9 cellular contexts compared by ENCODE assay signal in the genomic region with DNA sequence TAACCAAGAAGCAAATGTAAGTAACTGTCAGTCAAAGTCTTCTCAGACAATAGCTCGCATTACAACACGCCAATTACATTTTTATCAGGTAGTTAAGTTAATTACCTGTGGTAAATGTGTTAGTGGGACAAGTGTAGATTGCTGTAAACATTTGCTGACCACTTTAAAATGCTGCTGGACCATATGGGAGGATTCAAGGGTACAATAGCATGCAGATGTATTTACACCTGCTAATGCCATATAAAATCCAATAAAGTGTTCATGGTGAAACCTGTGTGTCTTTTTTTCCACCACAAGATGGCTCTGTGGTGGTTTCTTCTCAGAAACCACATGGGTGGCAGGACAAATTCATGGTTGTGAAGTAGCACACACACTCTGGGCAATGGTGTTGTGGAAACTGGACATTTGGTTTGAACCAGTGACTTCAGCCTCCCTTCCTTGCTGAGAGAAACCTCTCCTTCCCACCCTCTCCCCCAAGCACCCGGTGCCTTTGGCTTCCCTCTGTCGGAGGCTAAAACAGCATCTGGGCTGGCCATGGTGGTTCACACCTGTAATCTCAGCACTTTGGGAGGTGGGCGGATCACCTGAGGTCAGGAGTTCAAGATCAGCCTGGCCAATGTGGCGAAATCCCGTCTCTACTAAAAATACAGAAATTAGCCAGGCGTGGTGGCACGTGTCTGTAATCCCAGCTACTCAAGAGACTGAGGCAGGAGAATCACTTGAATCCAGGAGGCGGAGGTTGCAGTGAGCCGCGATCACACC. TPM values are rescaled to one million over a fixed set of nuclear protein-coding genes. Genes with fewer than 3 reads are reported as not detected.
DNase-seq lines count a peak whose midpoint lies in the region; ATAC-seq, FAIRE-seq and TF ChIP-seq lines count a peak whose summit lies in the region.
"Had no signal": no experiment of that assay in that cellular context is flagged by ENCODE, and none has a peak within 500 bp of the region (broad histone marks: within the 10 kb centered on the region; RNA-seq: fewer than 3 reads in every experiment).

No MANE protein-coding gene starts in this region.

- no peak overlapping the region for H3K27ac Mint-ChIP-seq in mesothelial cell of epicardium

- no peak overlapping the region for H3K4me3 Mint-ChIP-seq in mesothelial cell of epicardium

- DNase-seq in NCI-H345 (lab: John Stamatoyannopoulos, UW) = peak; percentile 15
- DNase-seq in NCI-H345 treated with DMSO at 0.1 percent for 48 hours (lab: John Stamatoyannopoulos, UW; ENCODE audit: unreplicated experiment) = no peak
- DNase-seq in HTR-8/SVneo (ENCODE audit: insufficient read length, low spot score) = peak; percentile 32
- peak; percentile 32 for DNase-seq in RPMI7951 (ENCODE audit: low read depth)
- peak; percentile 61 for DNase-seq in cerebellum (ENCODE audit: low spot score)
- DNase-seq in mesothelial cell of epicardium (ENCODE audit: low spot score in 2 of 2, unreplicated experiment in 2 of 2) = no peak

- ATAC-seq in GM21360 (IDR thresholded peaks at IDR 0.05; ENCODE audit: unreplicated experiment) (no peak), HG03354 (IDR thresholded peaks at IDR 0.05; ENCODE audit: poor library complexity, severe bottlenecking, unreplicated experiment) (no peak)

- H3K36me3 Mint-ChIP-seq in mesothelial cell of epicardium = no peaks in the 10 kb centered on the region

- peaks cover 8% of the 10 kb centered on the region for H3K9me3 Mint-ChIP-seq in mesothelial cell of epicardium

- TF ChIP-seq CTCF in mesothelial cell of epicardium (IDR thresholded peaks at IDR 0.05; ENCODE audit: unreplicated experiment) = peak; percentile 37

- peaks cover 20% of the 10 kb centered on the region for H3K27me3 Mint-ChIP-seq in mesothelial cell of epicardium (ENCODE audit: low read depth)

- FAIRE-seq in HTR-8/SVneo (lab: Jason Lieb, UNC) = no peak
- FAIRE-seq: G401.6 had no signal

- H3K4me1 Mint-ChIP-seq in mesothelial cell of epicardium = peaks cover 22% of the 10 kb centered on the region

RNA-seq across cellular contexts. Expression of a gene that starts 18.1 kb away (rescaled TPM):
- total RNA-seq in RPMI7951 (2014; rRNA removed; shearing (Covaris generic)) = 168 and 185 TPM in 2 replicates
- 52.4 TPM for total RNA-seq in cerebellum
- 47.5 to 53.7 TPM (median 48.6 TPM) in 3 replicates for total RNA-seq in mesothelial cell of epicardium

RNA-seq across cellular contexts. Expression of a gene that starts 44.0 kb away (rescaled TPM):
- total RNA-seq in RPMI7951 (2014; rRNA removed; shearing (Covaris generic)) = 64.7 and 83.4 TPM in 2 replicates
- total RNA-seq in cerebellum = 29.9 TPM
- 39.1 to 41.1 TPM (median 40.4 TPM) in 3 replicates for total RNA-seq in mesothelial cell of epicardium

Comparison
In these comparisons a context has a peak if more than half of its experiments do, and no peak if none do; other contexts are left out.
1. DNase-seq: peak in NCI-H345 (single experiment), HTR-8/SVneo (single experiment), RPMI7951 (single experiment) and cerebellum (single experiment); none in NCI-H345 treated with DMSO at 0.1 percent for 48 hours (single experiment) and mesothelial cell of epicardium (0 of 2).